ENCODE assay signal across 7 cellular contexts in genomic region chr15:57591237-57591821, GRCh38. TPM values are rescaled to one million over a fixed set of nuclear protein-coding genes. Genes with fewer than 3 reads are reported as not detected.
DNase-seq lines count a peak whose midpoint lies in the region; ATAC-seq and TF ChIP-seq lines count a peak whose summit lies in the region.

No MANE protein-coding gene starts in this region.

- no peak for TF ChIP-seq POLR2A in IMR-90 (IDR thresholded peaks at IDR 0.05; ENCODE audit: low read depth, low read length)

- H3K4me3 Mint-ChIP-seq in stimulated activated effector memory CD8-positive, alpha-beta T cell treated with anti-CD3 and anti-CD28 coated beads, Interleukin-12 subunit alpha, Interleukin-12 subunit beta, amount 100 ng/mL, for 72 hours: peak overlapping the region; percentile 14

- no peak for DNase-seq in IMR-90
- no peak for DNase-seq in activated naive CD4-positive, alpha-beta T cell treated with anti-CD3 and anti-CD28 coated beads, Interleukin-2, amount 50 U/mL, for 72 hours (ENCODE audit: low spot score in 2 of 2)
- DNase-seq in iPS-NIHi7 (ENCODE audit: extremely low spot score): peak; percentile 35
- no peak for DNase-seq in stimulated activated effector memory CD8-positive, alpha-beta T cell treated with anti-CD3 and anti-CD28 coated beads, Interleukin-12 subunit alpha, Interleukin-12 subunit beta, amount 100 ng/mL, for 72 hours (ENCODE audit: low spot score in 2 of 2)
- DNase-seq in NCI-H2081 treated with DMSO at 0.1 percent for 48 hours (lab: John Stamatoyannopoulos, UW): no peak
- DNase-seq in activated CD4-positive, CD25-positive, alpha-beta regulatory T cell (lab: John Stamatoyannopoulos, UW): no peak
- no peak for DNase-seq in HK-2 (ENCODE audit: unreplicated experiment)

- POLR2A ChIA-PET in IMR-90 (lab: Charles Lee; ENCODE audit: unreplicated experiment): no interaction called here

- no peak overlapping the region for H3K4ac ChIP-seq in IMR-90 (ENCODE audit: low read depth, low read length)

- H3K27ac Mint-ChIP-seq in activated naive CD4-positive, alpha-beta T cell treated with anti-CD3 and anti-CD28 coated beads, Interleukin-2, amount 50 U/mL, for 72 hours: no peak overlapping the region
- no peak overlapping the region for H3K27ac Mint-ChIP-seq in stimulated activated effector memory CD8-positive, alpha-beta T cell treated with anti-CD3 and anti-CD28 coated beads, Interleukin-12 subunit alpha, Interleukin-12 subunit beta, amount 100 ng/mL, for 72 hours

- no TSS peak for BruUV-seq in IMR-90 (replicated peaks; lab: Mats Ljungman, UMichigan)

- no peaks in the 10 kb centered on the region for H3K9me3 ChIP-seq in IMR-90 (ENCODE audit: control insufficient read depth, insufficient read depth, low read length)

- H2BK15ac ChIP-seq in IMR-90 (ENCODE audit: low read depth, low read length): no peak overlapping the region

- ATAC-seq in IMR-90 (ENCODE audit: low read depth): no peak
- peak; percentile 42 to 66 for ATAC-seq in activated naive CD4-positive, alpha-beta T cell treated with anti-CD3 and anti-CD28 coated beads, Interleukin-2, amount 50 U/mL, for 72 hours
- ATAC-seq in stimulated activated effector memory CD8-positive, alpha-beta T cell treated with anti-CD3 and anti-CD28 coated beads, Interleukin-12 subunit alpha, Interleukin-12 subunit beta, amount 100 ng/mL, for 72 hours: peak; percentile 23

- no peak overlapping the region for H3K56ac ChIP-seq in IMR-90 (ENCODE audit: extremely low read depth, insufficient read depth, low read length)

- H3K9ac ChIP-seq in IMR-90 (ENCODE audit: low read depth, low read length): no peak overlapping the region

- in situ Hi-C loops in IMR-90 (cut with MboI; ENCODE audit: low sequenced_read_pairs): no loop called here

- no peak overlapping the region for H2BK120ac ChIP-seq in IMR-90 (ENCODE audit: low read depth, low read length)

- no peaks in the 10 kb centered on the region for H3K79me1 ChIP-seq in IMR-90 (ENCODE audit: low read depth in 1 of 2, low read length in 2 of 2)

- no peak overlapping the region for H3K18ac ChIP-seq in IMR-90 (ENCODE audit: low read depth, low read length)

- H3K4me3 ChIP-seq in IMR-90 (ENCODE audit: insufficient read depth, low read depth, low read length): no peak overlapping the region; the same call in 1 of the 2 replicates

- no peak overlapping the region for H4K8ac ChIP-seq in IMR-90 (ENCODE audit: low read depth in 2 of 2, low read length in 2 of 2)

- no peak for TF ChIP-seq CTCF in IMR-90 (conservative IDR thresholded peaks at IDR 0.05; ENCODE audit: low read depth, low read length)

- no peaks in the 10 kb centered on the region; the same call in 1 of the 2 replicates for H3K9me1 ChIP-seq in IMR-90 (ENCODE audit: insufficient read depth, low read length)

- no peak overlapping the region for H3K27ac ChIP-seq in IMR-90 (ENCODE audit: insufficient read depth, low read length)

- no peaks in the 10 kb centered on the region for H3K36me3 ChIP-seq in IMR-90 (ENCODE audit: control insufficient read depth, insufficient read depth, low read length)

- dilution Hi-C loops in IMR-90 (cut with HindIII; ENCODE audit: low sequenced_read_pairs, unreplicated experiment): no loop called here

- H4K5ac ChIP-seq in IMR-90 (ENCODE audit: low read depth, low read length): no peak overlapping the region

- peaks cover 13% of the 10 kb centered on the region for H3K4me1 Mint-ChIP-seq in stimulated activated effector memory CD8-positive, alpha-beta T cell treated with anti-CD3 and anti-CD28 coated beads, Interleukin-12 subunit alpha, Interleukin-12 subunit beta, amount 100 ng/mL, for 72 hours

- H3K36me3 Mint-ChIP-seq in activated naive CD4-positive, alpha-beta T cell treated with anti-CD3 and anti-CD28 coated beads, Interleukin-2, amount 50 U/mL, for 72 hours: no peaks in the 10 kb centered on the region
- H3K36me3 Mint-ChIP-seq in stimulated activated effector memory CD8-positive, alpha-beta T cell treated with anti-CD3 and anti-CD28 coated beads, Interleukin-12 subunit alpha, Interleukin-12 subunit beta, amount 100 ng/mL, for 72 hours: no peaks in the 10 kb centered on the region

- intact Hi-C loops in IMR-90 (cut with micrococcal nuclease): no loop called here

- no peak overlapping the region for H3K14ac ChIP-seq in IMR-90 (replicated peaks; ENCODE audit: low read depth, low read length)

- H3K4me2 ChIP-seq in IMR-90 (ENCODE audit: low read depth, low read length): peak overlapping the region; percentile 63

- H4K20me1 ChIP-seq in IMR-90 (ENCODE audit: insufficient read depth, low read length): no peaks in the 10 kb centered on the region

- H2AK5ac ChIP-seq in IMR-90 (ENCODE audit: low read depth, low read length): no peak overlapping the region

- H3K4me1 ChIP-seq in IMR-90 (ENCODE audit: control insufficient read depth, insufficient read depth, low read length): no peaks in the 10 kb centered on the region

- peaks cover 0 to 3% of the 10 kb centered on the region in 2 donors for H3K9me3 Mint-ChIP-seq in activated naive CD4-positive, alpha-beta T cell treated with anti-CD3 and anti-CD28 coated beads, Interleukin-2, amount 50 U/mL, for 72 hours
- H3K9me3 Mint-ChIP-seq in stimulated activated effector memory CD8-positive, alpha-beta T cell treated with anti-CD3 and anti-CD28 coated beads, Interleukin-12 subunit alpha, Interleukin-12 subunit beta, amount 100 ng/mL, for 72 hours: no peaks in the 10 kb centered on the region

- no peak overlapping the region for H4K91ac ChIP-seq in IMR-90 (ENCODE audit: insufficient read depth, low read depth, low read length)

- peak overlapping the region; percentile 44 for H2AK9ac ChIP-seq in IMR-90 (replicated peaks; ENCODE audit: low read depth, low read length, poor library complexity)

- no peak overlapping the region for H3K23ac ChIP-seq in IMR-90 (ENCODE audit: low read depth, low read length)

- H2BK20ac ChIP-seq in IMR-90 (ENCODE audit: low read depth, low read length): no peak overlapping the region

- peak overlapping the region; percentile 81 for H2AFZ ChIP-seq in IMR-90 (replicated peaks; ENCODE audit: low read length, poor library complexity)

- H3K27me3 ChIP-seq in IMR-90 (ENCODE audit: control insufficient read depth, insufficient read depth, low read length): peaks cover 40% of the 10 kb centered on the region

- no peak for TF ChIP-seq RAD21 in IMR-90 (IDR thresholded peaks at IDR 0.05; ENCODE audit: low read length)

- WGBS in IMR-90 (ENCODE audit: extremely low coverage in 2 of 2, insufficient read length in 1 of 2), 2 experiments: 0% methylated on average over 1 of the region's 18 CpGs; no CpG with 5 or more reads in 1 of the 2 experiments

- H2BK5ac ChIP-seq in IMR-90 (ENCODE audit: low read depth, low read length, poor library complexity, severe bottlenecking): no peak overlapping the region

- CTCF ChIA-PET in IMR-90 (lab: Yijun Ruan, JAX): no interaction called here

TF ChIP-seq in IMR-90, 13 proteins besides CTCF, POLR2A, EP300 and RAD21:
- no peak for TF ChIP-seq RCOR1 (IDR thresholded peaks at IDR 0.05; ENCODE audit: insufficient replicate concordance, low read length)
- no peak for TF ChIP-seq RFX5 (IDR thresholded peaks at IDR 0.05; ENCODE audit: low read depth, low read length)
- TF ChIP-seq, protein P1, sequence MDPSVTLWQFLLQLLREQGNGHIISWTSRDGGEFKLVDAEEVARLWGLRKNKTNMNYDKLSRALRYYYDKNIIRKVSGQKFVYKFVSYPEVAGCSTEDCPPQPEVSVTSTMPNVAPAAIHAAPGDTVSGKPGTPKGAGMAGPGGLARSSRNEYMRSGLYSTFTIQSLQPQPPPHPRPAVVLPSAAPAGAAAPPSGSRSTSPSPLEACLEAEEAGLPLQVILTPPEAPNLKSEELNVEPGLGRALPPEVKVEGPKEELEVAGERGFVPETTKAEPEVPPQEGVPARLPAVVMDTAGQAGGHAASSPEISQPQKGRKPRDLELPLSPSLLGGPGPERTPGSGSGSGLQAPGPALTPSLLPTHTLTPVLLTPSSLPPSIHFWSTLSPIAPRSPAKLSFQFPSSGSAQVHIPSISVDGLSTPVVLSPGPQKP (IDR thresholded peaks at IDR 0.05; ENCODE audit: borderline replicate concordance, low read depth, low read length): no peak
- no peak for TF ChIP-seq MAFK (IDR thresholded peaks at IDR 0.05; ENCODE audit: low read depth, low read length)
- TF ChIP-seq MXI1 (IDR thresholded peaks at IDR 0.05; ENCODE audit: borderline replicate concordance, low read depth, low read length): no peak
- no peak for TF ChIP-seq NFE2L2 (IDR thresholded peaks at IDR 0.05; ENCODE audit: low read depth, low read length)
- TF ChIP-seq, protein P2, sequence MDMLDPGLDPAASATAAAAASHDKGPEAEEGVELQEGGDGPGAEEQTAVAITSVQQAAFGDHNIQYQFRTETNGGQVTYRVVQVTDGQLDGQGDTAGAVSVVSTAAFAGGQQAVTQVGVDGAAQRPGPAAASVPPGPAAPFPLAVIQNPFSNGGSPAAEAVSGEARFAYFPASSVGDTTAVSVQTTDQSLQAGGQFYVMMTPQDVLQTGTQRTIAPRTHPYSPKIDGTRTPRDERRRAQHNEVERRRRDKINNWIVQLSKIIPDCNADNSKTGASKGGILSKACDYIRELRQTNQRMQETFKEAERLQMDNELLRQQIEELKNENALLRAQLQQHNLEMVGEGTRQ (IDR thresholded peaks at IDR 0.05; ENCODE audit: low read depth, low read length): no peak
- no peak for TF ChIP-seq BHLHE40 (IDR thresholded peaks at IDR 0.05; ENCODE audit: low read depth, low read length)
- no peak for TF ChIP-seq MAZ (IDR thresholded peaks at IDR 0.05; ENCODE audit: borderline replicate concordance, low read depth, low read length)
- no peak for TF ChIP-seq FOS (IDR thresholded peaks at IDR 0.05; ENCODE audit: low read depth, low read length)
- no peak for TF ChIP-seq SMC3 (IDR thresholded peaks at IDR 0.05; ENCODE audit: low read depth, low read length)
- TF ChIP-seq CEBPB (IDR thresholded peaks at IDR 0.05; ENCODE audit: low read depth, low read length): no peak
- no peak for TF ChIP-seq CHD1 (IDR thresholded peaks at IDR 0.05; ENCODE audit: low read depth, low read length)
TF ChIP-seq in IMR-90: peak in this region for 0.

RNA-seq across cellular contexts. Expression of gene MYZAP, which starts 0.4 kb away (rescaled TPM):
- total RNA-seq in IMR-90 (2012; rRNA removed): not detected in 2 replicates
- polyA plus RNA-seq in IMR-90 (2012; rRNA removed): not detected in 2 replicates
- not detected in 2 replicates for polyA plus RNA-seq in IMR-90 (2012; cell fraction: cytosol; rRNA removed)
- not detected in 2 replicates for polyA plus RNA-seq in IMR-90 (2012; cell fraction: nucleus; rRNA removed; ENCODE audit: low replicate concordance)
- under 1 TPM in 1 of 2 donors, not detected in 1; 0.20 TPM for total RNA-seq in activated naive CD4-positive, alpha-beta T cell treated with anti-CD3 and anti-CD28 coated beads, Interleukin-2, amount 50 U/mL, for 72 hours
